In the genomic region with DNA sequence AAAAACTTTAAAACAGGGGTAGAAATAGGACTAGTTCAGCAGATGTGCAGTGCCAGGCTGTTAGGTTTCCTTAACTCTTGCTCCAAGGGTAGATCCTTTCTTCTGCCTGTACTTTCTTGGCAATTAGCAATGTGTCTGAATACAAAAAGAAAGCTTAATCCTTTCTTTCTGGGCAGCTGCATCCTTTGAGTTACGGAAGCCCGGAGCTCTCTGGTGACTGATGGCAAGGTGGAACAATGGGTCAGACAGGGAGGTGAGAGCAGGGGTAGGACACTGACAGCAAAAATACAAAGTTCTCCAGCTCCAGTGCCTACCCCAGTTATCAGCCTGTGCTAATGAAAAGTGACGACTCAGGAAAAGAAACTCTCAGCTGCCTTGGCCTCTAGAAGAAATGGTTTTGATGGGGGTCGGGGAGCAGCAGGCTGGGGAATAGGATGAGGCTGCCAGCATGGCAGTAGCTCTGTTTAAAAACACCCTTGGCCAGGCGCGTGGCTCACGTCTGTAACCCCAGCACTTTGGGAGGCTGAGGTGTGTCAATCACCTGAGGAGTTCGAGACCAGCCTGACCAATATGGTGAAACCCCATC, we compare ENCODE assay signal across 10 cellular contexts. TPM values are rescaled to one million over a fixed set of nuclear protein-coding genes. Genes with fewer than 3 reads are reported as not detected.
DNase-seq lines count a peak whose midpoint lies in the region; ATAC-seq and TF ChIP-seq lines count a peak whose summit lies in the region.
"Had no signal": no experiment of that assay in that cellular context is flagged by ENCODE, and none has a peak within 500 bp of the region (broad histone marks: within the 10 kb centered on the region; RNA-seq: fewer than 3 reads in every experiment).

No MANE protein-coding gene starts in this region.

- H3K36me3 ChIP-seq in cardiac muscle cell (no peaks in the 10 kb centered on the region), body of pancreas (replicated peaks in 1 of 2; ENCODE audit: insufficient read depth in 1 of 2, low read depth in 2 of 2) (no peaks in the 10 kb centered on the region), muscle layer of colon (ENCODE audit: insufficient read depth, low read length) (no peaks in the 10 kb centered on the region), uterus (no peaks in the 10 kb centered on the region)
- H3K36me3 ChIP-seq: ovary had no signal

- H3K27ac ChIP-seq in cardiac muscle cell (peak overlapping the region; percentile 81), body of pancreas (peak overlapping the region; percentile 95 to 98 (median 97)), muscle layer of colon (ENCODE audit: low read depth, low read length) (peak overlapping the region; percentile 97), uterus (peak overlapping the region; percentile 93 to 96)
- H3K27ac ChIP-seq: ovary had no signal

- H3K4me1 ChIP-seq in cardiac muscle cell (ENCODE audit: low read depth), result peaks cover 44% of the 10 kb centered on the region
- peaks cover 74% of the 10 kb centered on the region for H3K4me1 ChIP-seq in body of pancreas
- peaks cover 42% of the 10 kb centered on the region for H3K4me1 ChIP-seq in muscle layer of colon (ENCODE audit: insufficient read depth, low read length)
- H3K4me1 ChIP-seq in uterus, result peaks cover 5 to 10% of the 10 kb centered on the region in 2 donors

- DNase-seq in cardiac muscle cell (ENCODE audit: low read depth in 1 of 2, low spot score in 1 of 2) (no peak), left cardiac atrium (no peak), body of pancreas (no peak), uterus (no peak)
- DNase-seq in activated CD4-positive, CD25-positive, alpha-beta regulatory T cell treated with anti-CD3 and anti-CD28 coated beads, Interleukin-2, amount 50 U/mL, for 72 hours, result no peak
- no peak for DNase-seq in activated naive CD4-positive, alpha-beta T cell treated with Interleukin-2 at 50 U/mL for 16 hours
- DNase-seq: NCI-H69, ovary had no signal

- H3K27me3 ChIP-seq in cardiac muscle cell (no peaks in the 10 kb centered on the region), body of pancreas (no peaks in the 10 kb centered on the region), muscle layer of colon (ENCODE audit: control insufficient read depth in 1 of 2, insufficient read depth in 2 of 2, low read length in 2 of 2) (no peaks in the 10 kb centered on the region), uterus (no peaks in the 10 kb centered on the region)
- H3K27me3 ChIP-seq: ovary had no signal

- TF ChIP-seq POLR2A in body of pancreas (IDR thresholded peaks at IDR 0.05) (no peak), uterus (IDR thresholded peaks at IDR 0.05) (no peak)

- no peak for TF ChIP-seq CTCF in cardiac muscle cell (IDR thresholded peaks at IDR 0.05; ENCODE audit: low read depth, low read length)
- TF ChIP-seq CTCF in body of pancreas (IDR thresholded peaks at IDR 0.05), result no peak
- no peak for TF ChIP-seq CTCF in uterus (IDR thresholded peaks at IDR 0.05)

- intact Hi-C loops in left cardiac atrium (cut with DNase I) (no loop called here), body of pancreas (cut with DNase I) (no loop called here), uterus (cut with DNase I; ENCODE audit: low total_unique reads) (no loop called here)

- H3K9ac ChIP-seq in muscle layer of colon (ENCODE audit: low read length), result peak overlapping the region; percentile 10

- no peaks in the 10 kb centered on the region for H3K9me3 ChIP-seq in cardiac muscle cell (ENCODE audit: low read depth)
- H3K9me3 ChIP-seq in body of pancreas, result no peaks in the 10 kb centered on the region
- no peaks in the 10 kb centered on the region for H3K9me3 ChIP-seq in muscle layer of colon (ENCODE audit: low read length)
- H3K9me3 ChIP-seq in uterus, result no peaks in the 10 kb centered on the region
- H3K9me3 ChIP-seq: ovary had no signal

- no peak overlapping the region for H3K4me3 ChIP-seq in cardiac muscle cell
- H3K4me3 ChIP-seq in body of pancreas, result no peak overlapping the region
- H3K4me3 ChIP-seq in muscle layer of colon (ENCODE audit: low read depth in 1 of 2, low read length in 2 of 2), result no peak overlapping the region
- no peak overlapping the region for H3K4me3 ChIP-seq in uterus
- H3K4me3 ChIP-seq: ovary had no signal

- ATAC-seq in left cardiac atrium (no peak), body of pancreas (no peak), GM18858 (IDR thresholded peaks at IDR 0.05; ENCODE audit: unreplicated experiment) (no peak)

- 68 to 75% methylated on average over 8 of the region's 8 CpGs for WGBS in body of pancreas, 2 donors

RNA-seq across cellular contexts. Expression of a gene that starts 36.7 kb away (rescaled TPM):
- total RNA-seq in cardiac muscle cell, result 17.1 and 35.4 TPM in 2 replicates
- 29.9 and 46.1 TPM in 2 replicates for polyA plus RNA-seq in cardiac muscle cell
- 10 to 100 TPM; 57.9 to 63.2 TPM for total RNA-seq in left cardiac atrium
- total RNA-seq in body of pancreas, result 10 to 100 TPM; 36.8 to 46.1 TPM
- total RNA-seq in uterus, result 10 to 100 TPM; 16.5 to 64.3 (median 27.5) TPM
